Comparison of ENCODE assay signal across 20 cellular contexts in the genomic region with DNA sequence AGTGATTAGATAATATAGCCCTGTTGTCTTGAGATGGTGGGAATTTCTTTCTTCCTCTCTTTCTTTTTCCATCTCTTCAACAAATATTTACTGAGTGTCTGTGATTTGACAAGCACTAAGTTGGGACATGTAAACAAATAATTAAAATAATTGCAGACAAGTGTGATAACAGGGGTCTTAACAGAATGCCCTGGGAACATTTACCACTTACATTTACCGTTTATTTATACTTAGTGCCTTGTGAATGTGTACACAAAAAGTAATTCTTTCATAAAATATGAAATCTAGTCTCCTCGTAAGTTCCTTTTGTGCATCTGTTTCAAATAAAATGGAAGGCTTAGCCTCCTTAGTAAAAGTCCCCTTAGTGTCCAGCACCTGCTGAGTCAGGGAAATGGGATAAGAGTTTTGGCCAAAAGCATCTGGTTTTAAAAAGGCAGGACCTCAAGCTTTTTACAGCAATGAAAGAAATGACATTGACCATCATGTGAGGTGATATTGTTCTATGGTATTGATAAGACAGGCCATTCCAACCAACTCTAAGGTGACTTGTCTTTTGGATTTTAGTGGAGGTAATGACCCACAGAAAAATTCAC.
A peak's percentile ranks its signal among the peaks of the same experiment; 100 is the strongest.
DNase-seq lines count a peak whose midpoint lies in the region; ATAC-seq, FAIRE-seq and TF ChIP-seq lines count a peak whose summit lies in the region.
"Had no signal": no experiment of that assay in that cellular context is flagged by ENCODE, and none has a peak within 500 bp of the region (broad histone marks: within the 10 kb centered on the region; RNA-seq: fewer than 3 reads in every experiment).

No MANE protein-coding gene starts in this region.

- H3K4me3 Mint-ChIP-seq in naive thymus-derived CD8-positive, alpha-beta T cell: no peak overlapping the region
- H3K4me3 Mint-ChIP-seq: B cell; CD4-positive, CD25-positive, alpha-beta regulatory T cell; CD8-positive, alpha-beta T cell; HFFc6 had no signal

- no peak overlapping the region for H2AK5ac ChIP-seq in IMR-90 (ENCODE audit: low read depth, low read length)
- no peak overlapping the region for H2AK5ac ChIP-seq in mesenchymal stem cell (ENCODE audit: low read length, severe bottlenecking)

- H3K4me3 ChIP-seq in IMR-90 (ENCODE audit: insufficient read depth, low read depth, low read length) (no peak overlapping the region), K562 (no peak overlapping the region), mesenchymal stem cell (ENCODE audit: insufficient read depth in 1 of 2, low read depth in 1 of 2, low read length in 2 of 2) (no peak overlapping the region)
- H3K4me3 ChIP-seq: BLaER1, HAP-1 had no signal

- H4K91ac ChIP-seq in IMR-90 (ENCODE audit: insufficient read depth, low read depth, low read length): no peak overlapping the region
- H4K91ac ChIP-seq in mesenchymal stem cell (ENCODE audit: low read length): no peak overlapping the region

- H3K56ac ChIP-seq in IMR-90 (ENCODE audit: extremely low read depth, insufficient read depth, low read length): no peak overlapping the region

- H4K8ac ChIP-seq in IMR-90 (ENCODE audit: low read depth in 2 of 2, low read length in 2 of 2) (no peak overlapping the region), mesenchymal stem cell (ENCODE audit: low read length) (no peak overlapping the region)

- H2BK15ac ChIP-seq in IMR-90 (ENCODE audit: low read depth, low read length) (no peak overlapping the region), mesenchymal stem cell (ENCODE audit: low read depth, poor library complexity, severe bottlenecking) (no peak overlapping the region)

- H2BK120ac ChIP-seq in IMR-90 (ENCODE audit: low read depth, low read length) (no peak overlapping the region), mesenchymal stem cell (ENCODE audit: low read depth, low read length) (no peak overlapping the region)

- H3K23ac ChIP-seq in IMR-90 (ENCODE audit: low read depth, low read length) (no peak overlapping the region), mesenchymal stem cell (ENCODE audit: low read length in 2 of 2) (no peak overlapping the region)

- ATAC-seq in IMR-90 (ENCODE audit: low read depth) (no peak), K562 (no peak), HG03039 (IDR thresholded peaks at IDR 0.05; ENCODE audit: unreplicated experiment) (no peak)
- ATAC-seq in naive thymus-derived CD8-positive, alpha-beta T cell: no peak
- ATAC-seq: CD8-positive, alpha-beta T cell had no signal

- H3K36me3 Mint-ChIP-seq in naive thymus-derived CD8-positive, alpha-beta T cell: no peaks in the 10 kb centered on the region
- H3K36me3 Mint-ChIP-seq: CD4-positive, CD25-positive, alpha-beta regulatory T cell; CD8-positive, alpha-beta T cell had no signal

- H3K79me2 ChIP-seq in K562 (ENCODE audit: control insufficient read depth, insufficient read depth, low read length): no peaks in the 10 kb centered on the region

- H3K4me1 ChIP-seq in IMR-90 (ENCODE audit: control insufficient read depth, insufficient read depth, low read length) (no peaks in the 10 kb centered on the region), K562 (replicated peaks in 1 of 2; ENCODE audit: control insufficient read depth in 2 of 2, insufficient read depth in 2 of 2, low read length in 2 of 2) (no peaks in the 10 kb centered on the region; a peak in 1 of 5 replicates), mesenchymal stem cell (ENCODE audit: control insufficient read depth, insufficient read depth, low read depth, low read length) (no peaks in the 10 kb centered on the region)
- H3K4me1 ChIP-seq: BLaER1, Caco-2, HAP-1 had no signal

- no peaks in the 10 kb centered on the region; the same call in 1 of the 2 replicates for H3K27me3 ChIP-seq in IMR-90 (ENCODE audit: control insufficient read depth, insufficient read depth, low read length)
- H3K27me3 ChIP-seq in K562 (ENCODE audit: control insufficient read depth in 2 of 2, insufficient read depth in 2 of 2, low read length in 2 of 2): no peaks in the 10 kb centered on the region; a peak in 1 of 5 replicates
- H3K27me3 ChIP-seq in mesenchymal stem cell (ENCODE audit: control insufficient read depth in 1 of 2, insufficient read depth in 1 of 2, low read length in 2 of 2): no peaks in the 10 kb centered on the region
- H3K27me3 ChIP-seq: BLaER1 had no signal

- H3K27ac ChIP-seq in IMR-90 (ENCODE audit: insufficient read depth, low read length) (no peak overlapping the region), K562 (ENCODE audit: extremely low read depth, low read depth, low read length) (no peak overlapping the region), mesenchymal stem cell (ENCODE audit: low read length, poor library complexity, severe bottlenecking) (no peak overlapping the region)
- H3K27ac ChIP-seq: BLaER1, C4-2B had no signal

- no CpG with 5 or more reads among the region's 2 CpGs for WGBS in IMR-90 (ENCODE audit: extremely low coverage in 2 of 2, insufficient read length in 1 of 2), 2 experiments
- WGBS in K562 (ENCODE audit: insufficient coverage, low coverage, missing lambda C conversion rate): 0% methylated on average over 2 of the region's 2 CpGs
- 64% methylated on average over 1 of the region's 2 CpGs for WGBS in mesenchymal stem cell

- H4K20me1 ChIP-seq in IMR-90 (ENCODE audit: insufficient read depth, low read length) (no peaks in the 10 kb centered on the region), K562 (replicated peaks; ENCODE audit: control insufficient read depth, insufficient read depth, low read length) (no peaks in the 10 kb centered on the region)
- H4K20me1 ChIP-seq: BLaER1 had no signal

- H2BK5ac ChIP-seq in IMR-90 (ENCODE audit: low read depth, low read length, poor library complexity, severe bottlenecking) (no peak overlapping the region), mesenchymal stem cell (ENCODE audit: low read depth, low read length, poor library complexity, severe bottlenecking) (no peak overlapping the region)

- dilution Hi-C loops in IMR-90 (cut with HindIII; ENCODE audit: low sequenced_read_pairs, unreplicated experiment): no loop called here

- in situ Hi-C loops in IMR-90 (cut with MboI; ENCODE audit: low sequenced_read_pairs) (no loop called here), K562 (cut with MboI) (no loop called here)

- no peak overlapping the region for H2AK9ac ChIP-seq in IMR-90 (replicated peaks; ENCODE audit: low read depth, low read length, poor library complexity)

- POLR2A ChIA-PET in IMR-90 (lab: Charles Lee; ENCODE audit: unreplicated experiment): no interaction called here
- POLR2A ChIA-PET in K562 (lab: Yijun Ruan, JAX): no interaction called here
- POLR2A ChIA-PET in naive thymus-derived CD8-positive, alpha-beta T cell (lab: Charles Lee): interaction anchor here (0.7 kb wide), 1 partner anchor 94 kb away, joined by 3 read pairs; no protein-coding TSS in a partner anchor

- H3K27me3 Mint-ChIP-seq in naive thymus-derived CD8-positive, alpha-beta T cell: no peaks in the 10 kb centered on the region
- H3K27me3 Mint-ChIP-seq: B cell had no signal

- TF ChIP-seq CTCF in IMR-90 (conservative IDR thresholded peaks at IDR 0.05; ENCODE audit: low read depth, low read length) (no peak), K562 (IDR thresholded peaks at IDR 0.05 in 2 of 3, conservative IDR thresholded peaks at IDR 0.05 in 1 of 3; ENCODE audit: insufficient read depth in 2 of 3, low read depth in 1 of 3, low read length in 3 of 3) (no peak)

- no peak for TF ChIP-seq EP300 in K562 (IDR thresholded peaks at IDR 0.05; ENCODE audit: low read length)

- H2BK12ac ChIP-seq in mesenchymal stem cell (ENCODE audit: low read length in 2 of 2): no peak overlapping the region

- no peak for TF ChIP-seq RAD21 in IMR-90 (IDR thresholded peaks at IDR 0.05; ENCODE audit: low read length)
- no peak for TF ChIP-seq RAD21 in K562 (CRISPR knock-in tag; conservative IDR thresholded peaks at IDR 0.05 in 1 of 2, IDR thresholded peaks at IDR 0.05 in 1 of 2)

- H3K9ac ChIP-seq in IMR-90 (ENCODE audit: low read depth, low read length): no peak overlapping the region
- no peak overlapping the region for H3K9ac ChIP-seq in K562 (ENCODE audit: insufficient read depth in 1 of 2, low read depth in 2 of 2, low read length in 2 of 2)
- H3K9ac ChIP-seq in mesenchymal stem cell (ENCODE audit: low read length): no peak overlapping the region
- H3K9ac ChIP-seq: BLaER1 had no signal

- H3K9me1 ChIP-seq in IMR-90 (ENCODE audit: insufficient read depth, low read length) (no peaks in the 10 kb centered on the region), K562 (ENCODE audit: control insufficient read depth, insufficient read depth, low read length) (no peaks in the 10 kb centered on the region)

- peaks cover 0 to 6% (median 0%) of the 10 kb centered on the region in 4 donors for H3K4me1 Mint-ChIP-seq in naive thymus-derived CD8-positive, alpha-beta T cell
- H3K4me1 Mint-ChIP-seq: B cell; CD4-positive, CD25-positive, alpha-beta regulatory T cell had no signal

- no peak for TF ChIP-seq POLR2A in IMR-90 (IDR thresholded peaks at IDR 0.05; ENCODE audit: low read depth, low read length)
- no peak for TF ChIP-seq POLR2A in K562 (conservative IDR thresholded peaks at IDR 0.05)

- intact Hi-C loops in IMR-90 (cut with micrococcal nuclease): no loop called here
- intact Hi-C loops in K562 (cut with micrococcal nuclease): no loop called here

- H2BK20ac ChIP-seq in IMR-90 (ENCODE audit: low read depth, low read length): no peak overlapping the region

- H3K14ac ChIP-seq in IMR-90 (replicated peaks; ENCODE audit: low read depth, low read length) (no peak overlapping the region), mesenchymal stem cell (ENCODE audit: low read length in 2 of 2) (no peak overlapping the region)

- H3K9me3 Mint-ChIP-seq in naive thymus-derived CD8-positive, alpha-beta T cell: peaks cover 0 to 4% (median 0%) of the 10 kb centered on the region in 9 donors
- H3K9me3 Mint-ChIP-seq: CD8-positive, alpha-beta T cell; HFFc6 had no signal

- H3K36me3 ChIP-seq in IMR-90 (ENCODE audit: control insufficient read depth, insufficient read depth, low read length) (no peaks in the 10 kb centered on the region), K562 (ENCODE audit: control insufficient read depth, insufficient read depth, low read length) (no peaks in the 10 kb centered on the region), mesenchymal stem cell (ENCODE audit: control insufficient read depth in 1 of 2, insufficient read depth in 2 of 2, low read depth in 1 of 2, low read length in 2 of 2) (no peaks in the 10 kb centered on the region)
- H3K36me3 ChIP-seq: BLaER1, HAP-1 had no signal

- H2AFZ ChIP-seq in IMR-90 (replicated peaks; ENCODE audit: low read length, poor library complexity) (no peak overlapping the region), K562 (ENCODE audit: low read depth, low read length) (no peak overlapping the region), mesenchymal stem cell (ENCODE audit: low read depth, low read length) (no peak overlapping the region)

- H3K4ac ChIP-seq in IMR-90 (ENCODE audit: low read depth, low read length): no peak overlapping the region
- no peak overlapping the region for H3K4ac ChIP-seq in mesenchymal stem cell (ENCODE audit: low read depth in 1 of 2, low read length in 2 of 2)

- DNase-seq in IMR-90 (no peak), K562 (ENCODE audit: extremely low read depth in 1 of 4, low spot score in 3 of 4) (no peak), mesenchymal stem cell (peak; percentile 20), NOMO-1 treated with dmso at 0.1 percent for 144 hours (lab: John Stamatoyannopoulos, UW; ENCODE audit: unreplicated experiment) (no peak)
- DNase-seq in naive thymus-derived CD8-positive, alpha-beta T cell: no peak
- DNase-seq: Caco-2; CD4-positive, CD25-positive, alpha-beta regulatory T cell; CD8-positive, alpha-beta T cell; DMS153; DND-41; GOT3; HFFc6 had no signal

- H3K9me3 ChIP-seq in IMR-90 (ENCODE audit: control insufficient read depth, insufficient read depth, low read length) (no peaks in the 10 kb centered on the region), K562 (replicated peaks; ENCODE audit: control insufficient read depth, insufficient read depth, low read depth, low read length) (no peaks in the 10 kb centered on the region), mesenchymal stem cell (ENCODE audit: control insufficient read depth, low read length) (no peaks in the 10 kb centered on the region)
- H3K9me3 ChIP-seq: BLaER1, Caco-2, HAP-1 had no signal

- FAIRE-seq in K562 (lab: Jason Lieb, UNC): no peak
- FAIRE-seq: G401.6, GM12892, H54 had no signal

- no peak overlapping the region for H3K18ac ChIP-seq in IMR-90 (ENCODE audit: low read depth, low read length)
- H3K18ac ChIP-seq in mesenchymal stem cell (ENCODE audit: low read depth in 1 of 2, low read length in 2 of 2): no peak overlapping the region

- BruUV-seq in IMR-90 (replicated peaks; lab: Mats Ljungman, UMichigan) (no TSS peak), K562 (replicated peaks; lab: Mats Ljungman, UMichigan) (no TSS peak)

- no peak overlapping the region for H3K27ac Mint-ChIP-seq in naive thymus-derived CD8-positive, alpha-beta T cell
- H3K27ac Mint-ChIP-seq: B cell; CD4-positive, CD25-positive, alpha-beta regulatory T cell; CD8-positive, alpha-beta T cell; HFFc6 had no signal

- CTCF ChIA-PET in IMR-90 (lab: Yijun Ruan, JAX) (interaction anchor here (1.0 kb wide), 1 partner anchor 10 kb away, joined by 3 read pairs; no protein-coding TSS in a partner anchor), K562 (lab: Yijun Ruan, JAX; ENCODE audit: low intra/inter-chr PET ratio) (no interaction called here)

- H3K79me1 ChIP-seq in IMR-90 (ENCODE audit: low read depth in 1 of 2, low read length in 2 of 2) (no peaks in the 10 kb centered on the region), mesenchymal stem cell (replicated peaks; ENCODE audit: low read length, poor library complexity, severe bottlenecking) (no peaks in the 10 kb centered on the region)

- H3K4me2 ChIP-seq in IMR-90 (ENCODE audit: low read depth, low read length) (no peak overlapping the region), K562 (ENCODE audit: insufficient read depth, low read length) (no peak overlapping the region), mesenchymal stem cell (ENCODE audit: low read length, poor library complexity, severe bottlenecking) (no peak overlapping the region)
- H3K4me2 ChIP-seq: BLaER1 had no signal

- no peak overlapping the region for H4K5ac ChIP-seq in IMR-90 (ENCODE audit: low read depth, low read length)
